In genomic region chr11:10317281-10317755, GRCh38 we compare ENCODE assay signal across 10 cellular contexts. TPM values are rescaled to one million over a fixed set of nuclear protein-coding genes. Genes with fewer than 3 reads are reported as not detected.
A peak's percentile ranks its signal among the peaks of the same experiment; 100 is the strongest.
DNase-seq lines count a peak whose midpoint lies in the region; ATAC-seq and TF ChIP-seq lines count a peak whose summit lies in the region.
"Had no signal": no experiment of that assay in that cellular context is flagged by ENCODE, and none has a peak within 500 bp of the region (broad histone marks: within the 10 kb centered on the region; RNA-seq: fewer than 3 reads in every experiment).

No MANE protein-coding gene starts in this region.

- CTCF ChIA-PET in SK-N-SH (lab: Yijun Ruan, JAX), result interaction anchor here (0.9 to 2.0 kb wide), 4 partner anchors 9 to 109 kb away, joined by 4 to 11 read pairs (median 6); no protein-coding TSS in a partner anchor
- CTCF ChIA-PET in activated CD4-positive, alpha-beta memory T cell treated with anti-CD3 and anti-CD28 coated beads for 36 hours (lab: Charles Lee), result interaction anchor here (2.2 kb wide), 1 partner anchor 10 kb away, joined by 10 read pairs; no protein-coding TSS in a partner anchor

- 81% methylated on average over 4 of the region's 4 CpGs for WGBS in SK-N-SH (ENCODE audit: low lambda C conversion rate)

- H3K9me2 ChIP-seq in SK-N-SH, result no peaks in the 10 kb centered on the region

- peaks cover 1% of the 10 kb centered on the region for H3F3A ChIP-seq in SK-N-SH (replicated peaks; ENCODE audit: insufficient read depth)

- peak overlapping the region; percentile 36; the same call in 1 of the 2 replicates for H2AFZ ChIP-seq in SK-N-SH (ENCODE audit: low read depth)

- TF ChIP-seq EP300 in SK-N-SH (IDR thresholded peaks at IDR 0.05; ENCODE audit: borderline replicate concordance in 1 of 2, low read depth in 1 of 2, low read length in 1 of 2), result no peak

- H3K4me3 ChIP-seq in SK-N-SH (ENCODE audit: low read depth in 2 of 2, low read length in 1 of 2) (no peak overlapping the region), stomach smooth muscle (ENCODE audit: low read length in 2 of 2) (no peak overlapping the region)
- H3K4me3 ChIP-seq: upper lobe of right lung had no signal

- no peak for TF ChIP-seq RAD21 in SK-N-SH (IDR thresholded peaks at IDR 0.05; ENCODE audit: low read length)

- peaks cover under 1% of the 10 kb centered on the region for H3K4me1 Mint-ChIP-seq in activated CD4-positive, alpha-beta memory T cell treated with anti-CD3 and anti-CD28 coated beads for 36 hours (ENCODE audit: low read depth)
- peaks cover 8% of the 10 kb centered on the region for H3K4me1 Mint-ChIP-seq in progenitor cell of endocrine pancreas (ENCODE audit: low read depth)

- DNase-seq in SK-N-SH (no peak), caudate nucleus (lab: John Stamatoyannopoulos, UW) (peak in 4 of 61 donors; percentile 7 to 19 (median 14)), HT-29 (ENCODE audit: low spot score) (no peak), progenitor cell of endocrine pancreas (ENCODE audit: low spot score, unreplicated experiment) (no peak)
- no peak for DNase-seq in activated CD4-positive, alpha-beta memory T cell treated with anti-CD3 and anti-CD28 coated beads for 36 hours
- DNase-seq: upper lobe of right lung had no signal

- intact Hi-C loops in activated CD4-positive, alpha-beta memory T cell treated with anti-CD3 and anti-CD28 coated beads for 36 hours (cut with micrococcal nuclease), result no loop called here

- H3K27me3 ChIP-seq in SK-N-SH (ENCODE audit: insufficient read depth) (no peaks in the 10 kb centered on the region), stomach smooth muscle (ENCODE audit: control insufficient read depth in 1 of 2, insufficient read depth in 2 of 2, low read length in 2 of 2) (no peaks in the 10 kb centered on the region)
- H3K27me3 ChIP-seq: upper lobe of right lung had no signal

- ATAC-seq in SK-N-SH treated with all-trans-retinoic acid at 6 μM for 48 hours, result no peak
- ATAC-seq in HG03196 (IDR thresholded peaks at IDR 0.05; ENCODE audit: unreplicated experiment), result peak; percentile 12
- ATAC-seq: upper lobe of right lung had no signal

- H4K20me1 ChIP-seq in SK-N-SH (ENCODE audit: insufficient read depth), result no peaks in the 10 kb centered on the region

- no peaks in the 10 kb centered on the region for H3K36me3 Mint-ChIP-seq in activated CD4-positive, alpha-beta memory T cell treated with anti-CD3 and anti-CD28 coated beads for 36 hours
- no peaks in the 10 kb centered on the region for H3K36me3 Mint-ChIP-seq in progenitor cell of endocrine pancreas (ENCODE audit: insufficient read depth)

- H3K27ac ChIP-seq in SK-N-SH (ENCODE audit: low read depth in 2 of 2, low read length in 1 of 2) (peak overlapping the region in 1 of 2 experiments; percentile 96; a peak in 2 of 4 replicates), caudate nucleus (ENCODE audit: low read depth, low read length) (peak overlapping the region; percentile 54), stomach smooth muscle (ENCODE audit: low read length) (peak overlapping the region; percentile 74)
- H3K27ac ChIP-seq: upper lobe of right lung had no signal

- TF ChIP-seq CTCF in SK-N-SH (IDR thresholded peaks at IDR 0.05) (no peak), progenitor cell of endocrine pancreas (IDR thresholded peaks at IDR 0.05; ENCODE audit: unreplicated experiment) (no peak)

- POLR2A ChIA-PET in SK-N-SH (lab: Yijun Ruan, JAX), result interaction anchor here (1.4 kb wide), 1 partner anchor 13 kb away, joined by 4 read pairs; the partner anchor contains the start of gene ADM
- POLR2A ChIA-PET in activated CD4-positive, alpha-beta memory T cell treated with anti-CD3 and anti-CD28 coated beads for 36 hours (lab: Charles Lee), result interaction anchor here (1.4 kb wide), 1 partner anchor 9 kb away, joined by 3 read pairs; no protein-coding TSS in a partner anchor

- H3K4me1 ChIP-seq in SK-N-SH (ENCODE audit: control insufficient read depth in 1 of 2, insufficient read depth in 2 of 2, low read depth in 1 of 2, low read length in 1 of 2) (peaks cover 2 to 34% of the 10 kb centered on the region in 2 experiments; a peak in 2 of 4 replicates), stomach smooth muscle (ENCODE audit: control insufficient read depth, insufficient read depth, low read length) (peaks cover 26% of the 10 kb centered on the region)
- H3K4me1 ChIP-seq: upper lobe of right lung had no signal

- peaks cover 16% of the 10 kb centered on the region for H3K27me3 Mint-ChIP-seq in activated CD4-positive, alpha-beta memory T cell treated with anti-CD3 and anti-CD28 coated beads for 36 hours
- peaks cover 2% of the 10 kb centered on the region for H3K27me3 Mint-ChIP-seq in progenitor cell of endocrine pancreas
- H3K27me3 Mint-ChIP-seq: dendritic cell treated with granulocyte-macrophage colony-stimulating factor and Interleukin-4, amounts not matched to agents 40 ng/mL and 50 ng/mL, for 4 days had no signal

- H3K4me2 ChIP-seq in SK-N-SH, result no peak overlapping the region

- H3K9me3 Mint-ChIP-seq in activated CD4-positive, alpha-beta memory T cell treated with anti-CD3 and anti-CD28 coated beads for 36 hours, result no peaks in the 10 kb centered on the region
- H3K9me3 Mint-ChIP-seq in progenitor cell of endocrine pancreas (ENCODE audit: low read depth), result no peaks in the 10 kb centered on the region

- no peak overlapping the region for H3K9ac ChIP-seq in SK-N-SH
- no peak overlapping the region for H3K9ac ChIP-seq in stomach smooth muscle (ENCODE audit: low read length in 2 of 2)

- no peaks in the 10 kb centered on the region for H3K9me3 ChIP-seq in SK-N-SH
- H3K9me3 ChIP-seq in stomach smooth muscle (ENCODE audit: control insufficient read depth in 2 of 2, low read length in 2 of 2), result no peaks in the 10 kb centered on the region
- H3K9me3 ChIP-seq: upper lobe of right lung had no signal

- no peaks in the 10 kb centered on the region for H3K79me2 ChIP-seq in SK-N-SH (ENCODE audit: insufficient read depth)

- H3K36me3 ChIP-seq in SK-N-SH (replicated peaks in 1 of 2; ENCODE audit: control insufficient read depth in 1 of 2, insufficient read depth in 2 of 2, low read length in 1 of 2) (no peaks in the 10 kb centered on the region), stomach smooth muscle (ENCODE audit: control insufficient read depth in 2 of 2, insufficient read depth in 2 of 2, low read length in 2 of 2) (no peaks in the 10 kb centered on the region)
- H3K36me3 ChIP-seq: upper lobe of right lung had no signal

- H3K4me3 Mint-ChIP-seq in activated CD4-positive, alpha-beta memory T cell treated with anti-CD3 and anti-CD28 coated beads for 36 hours, result no peak overlapping the region
- no peak overlapping the region for H3K4me3 Mint-ChIP-seq in progenitor cell of endocrine pancreas (ENCODE audit: low read depth)
- H3K4me3 Mint-ChIP-seq: dendritic cell treated with granulocyte-macrophage colony-stimulating factor and Interleukin-4, amounts not matched to agents 40 ng/mL and 50 ng/mL, for 4 days had no signal

- H3K27ac Mint-ChIP-seq in activated CD4-positive, alpha-beta memory T cell treated with anti-CD3 and anti-CD28 coated beads for 36 hours, result no peak overlapping the region
- no peak overlapping the region for H3K27ac Mint-ChIP-seq in progenitor cell of endocrine pancreas
- H3K27ac Mint-ChIP-seq: dendritic cell treated with granulocyte-macrophage colony-stimulating factor and Interleukin-4, amounts not matched to agents 40 ng/mL and 50 ng/mL, for 4 days had no signal

TF ChIP-seq in SK-N-SH, 30 proteins besides CTCF, POLR2A, EP300 and RAD21:
- TF ChIP-seq YY1 (IDR thresholded peaks at IDR 0.05; ENCODE audit: low read depth) (no peak), USF2 (IDR thresholded peaks at IDR 0.05; ENCODE audit: borderline replicate concordance, low read depth, low read length) (no peak), FOSL2 (IDR thresholded peaks at IDR 0.05; ENCODE audit: borderline replicate concordance, low read depth) (no peak), GABPA (IDR thresholded peaks at IDR 0.05; ENCODE audit: low read depth) (no peak), JUND (IDR thresholded peaks at IDR 0.05) (no peak), RFX5 (IDR thresholded peaks at IDR 0.05; ENCODE audit: low read length) (no peak), ELF1 (IDR thresholded peaks at IDR 0.05) (no peak)

TF ChIP-seq in SK-N-SH treated with all-trans-retinoic acid at 6 μM for 48 hours, 23 proteins besides CTCF, POLR2A, EP300 and RAD21 (continues in another document):
- TF ChIP-seq ZNF70 (CRISPR knock-in tag; IDR thresholded peaks at IDR 0.05) (no peak), ZNF8 (CRISPR knock-in tag; IDR thresholded peaks at IDR 0.05) (no peak), POU6F1 (CRISPR knock-in tag; IDR thresholded peaks at IDR 0.05; ENCODE audit: borderline replicate concordance, low read depth) (no peak), OSR1 (CRISPR knock-in tag; IDR thresholded peaks at IDR 0.05) (no peak)

RNA-seq across cellular contexts. Expression of gene ADM, which starts 12.4 kb away (rescaled TPM):
- 35.4 and 50.6 TPM in 2 replicates for polyA plus RNA-seq in SK-N-SH (2012; rRNA removed)
- 26.5 and 32.6 TPM in 2 replicates for polyA plus RNA-seq in SK-N-SH (2012; cell fraction: cytosol; rRNA removed)
- 75.7 and 120 TPM in 2 replicates for polyA plus RNA-seq in SK-N-SH (2012; cell fraction: nucleus; rRNA removed)
- total RNA-seq in HT-29 (2014; rRNA removed; shearing (Covaris generic)), result 33.3 and 37.6 TPM in 2 replicates
- 1 to 10 TPM; 3.0 to 3.5 TPM for total RNA-seq in activated CD4-positive, alpha-beta memory T cell treated with anti-CD3 and anti-CD28 coated beads for 36 hours
- total RNA-seq in progenitor cell of endocrine pancreas, result 8.4 and 9.4 TPM in 2 replicates

RNA-seq across cellular contexts. Expression of gene SBF2, which starts 23.3 kb away (rescaled TPM):
- 23.0 and 36.4 TPM in 2 replicates for polyA plus RNA-seq in SK-N-SH (2012; rRNA removed)
- 25.1 and 28.5 TPM in 2 replicates for polyA plus RNA-seq in SK-N-SH (2012; cell fraction: cytosol; rRNA removed)
- 25.4 and 58.1 TPM in 2 replicates for polyA plus RNA-seq in SK-N-SH (2012; cell fraction: nucleus; rRNA removed)
- total RNA-seq in HT-29 (2014; rRNA removed; shearing (Covaris generic)), result 24.4 and 27.1 TPM in 2 replicates
- 1 to 10 TPM; 7.0 to 7.1 TPM for total RNA-seq in activated CD4-positive, alpha-beta memory T cell treated with anti-CD3 and anti-CD28 coated beads for 36 hours
- total RNA-seq in progenitor cell of endocrine pancreas, result 43.8 and 44.9 TPM in 2 replicates
